1 cellular context compared by ENCODE assay signal in genomic region chr2:85540131-85540587, GRCh38.
TF ChIP-seq lines count a peak whose summit lies in the region.

No MANE protein-coding gene starts in this region.

TF ChIP-seq in K562, 482 proteins besides CTCF, POLR2A, EP300 and RAD21 (continued from another document and continues in another):
- no peak for TF ChIP-seq CHD7 (IDR thresholded peaks at IDR 0.05; ENCODE audit: low read depth, low read length)
- no peak for TF ChIP-seq ETV1 (tag; conservative IDR thresholded peaks at IDR 0.05; ENCODE audit: low read depth)
- TF ChIP-seq PHF21A (IDR thresholded peaks at IDR 0.05; ENCODE audit: borderline replicate concordance, low read depth): 0 out of 2 replicates have a peak, but pooled peaks have one; percentile 53
- TF ChIP-seq NCOR1 (IDR thresholded peaks at IDR 0.05): peak; percentile 6; the same call in 1 of the 2 replicates
- TF ChIP-seq HNRNPL (IDR thresholded peaks at IDR 0.05; ENCODE audit: low read depth, low read length): peak; percentile 82; the same call in 1 of the 2 replicates
- no peak for TF ChIP-seq MIER1 (IDR thresholded peaks at IDR 0.05; ENCODE audit: low read depth)
- 0 out of 2 replicates have a peak, but pooled peaks have one; percentile 5 for TF ChIP-seq ZNF263 (CRISPR knock-in tag; IDR thresholded peaks at IDR 0.05; ENCODE audit: borderline replicate concordance)
- TF ChIP-seq PHB (CRISPR knock-in tag; IDR thresholded peaks at IDR 0.05): no peak
- TF ChIP-seq BHLHE40 (IDR thresholded peaks at IDR 0.05; ENCODE audit: low read length): peak; percentile 17; the same call in 1 of the 2 replicates
- no peak for TF ChIP-seq SAP30 (IDR thresholded peaks at IDR 0.05; ENCODE audit: borderline replicate concordance, insufficient read depth, low read depth, low read length, poor library complexity, severe bottlenecking)
- TF ChIP-seq ZKSCAN1 (IDR thresholded peaks at IDR 0.05; ENCODE audit: low read depth, low read length): no peak
- peak; percentile 50 for TF ChIP-seq KDM5B (IDR thresholded peaks at IDR 0.05; ENCODE audit: insufficient replicate concordance, low read depth, low read length)
- no peak for TF ChIP-seq BCL6 (CRISPR knock-in tag; IDR thresholded peaks at IDR 0.05)
- no peak for TF ChIP-seq ZNF354B (CRISPR knock-in tag; IDR thresholded peaks at IDR 0.05)
- TF ChIP-seq ZNF274 (IDR thresholded peaks at IDR 0.05; ENCODE audit: borderline replicate concordance, low read depth, low read length): no peak
- no peak for TF ChIP-seq ZNF318 (IDR thresholded peaks at IDR 0.05; ENCODE audit: borderline replicate concordance in 1 of 2, low read depth in 1 of 2)
- TF ChIP-seq ZBTB2 (IDR thresholded peaks at IDR 0.05): no peak
- TF ChIP-seq TAF9B (IDR thresholded peaks at IDR 0.05; ENCODE audit: partially characterized antibody): peak; percentile 12
- no peak for TF ChIP-seq C11orf30 (IDR thresholded peaks at IDR 0.05; ENCODE audit: low read depth)
- no peak for TF ChIP-seq PURB (CRISPR knock-in tag; IDR thresholded peaks at IDR 0.05; ENCODE audit: low read depth)
- no peak for TF ChIP-seq KAT7 (CRISPR knock-in tag; IDR thresholded peaks at IDR 0.05; ENCODE audit: borderline replicate concordance)
- peak in 1 of 2 experiments; percentile 30; a peak in 2 of 4 replicates for TF ChIP-seq SIN3A (IDR thresholded peaks at IDR 0.05; ENCODE audit: borderline replicate concordance in 2 of 2, control insufficient read depth in 1 of 2, low read depth in 2 of 2, low read length in 2 of 2)
- no peak for TF ChIP-seq ZNF511 (CRISPR knock-in tag; IDR thresholded peaks at IDR 0.05)
- peak; percentile 83 for TF ChIP-seq HNRNPUL1 (IDR thresholded peaks at IDR 0.05; ENCODE audit: low read length)
- TF ChIP-seq NCOA2 (IDR thresholded peaks at IDR 0.05; ENCODE audit: partially characterized antibody in 2 of 2): no peak
- TF ChIP-seq PPARD (CRISPR knock-in tag; IDR thresholded peaks at IDR 0.05): no peak
- TF ChIP-seq PTRF (tag; IDR thresholded peaks at IDR 0.05): no peak
- no peak for TF ChIP-seq MLX (CRISPR knock-in tag; conservative IDR thresholded peaks at IDR 0.05)
- no peak for TF ChIP-seq ZNF134 (CRISPR knock-in tag; conservative IDR thresholded peaks at IDR 0.05)
- TF ChIP-seq KLF1 (tag; IDR thresholded peaks at IDR 0.05): no peak
- no peak for TF ChIP-seq USF2 (CRISPR knock-in tag; IDR thresholded peaks at IDR 0.05)
- TF ChIP-seq TBL1XR1 (IDR thresholded peaks at IDR 0.05; ENCODE audit: low read length in 2 of 2): no peak
- no peak for TF ChIP-seq ZNF668 (CRISPR knock-in tag; IDR thresholded peaks at IDR 0.05)
- 0 out of 4 replicates have a peak, but pooled peaks of 1 of the 2 experiments have one; percentile 7 for TF ChIP-seq MLLT1 (IDR thresholded peaks at IDR 0.05)
